8 cellular contexts compared by ENCODE assay signal in genomic region chr17:16568541-16569357, GRCh38. TPM values are rescaled to one million over a fixed set of nuclear protein-coding genes. Genes with fewer than 3 reads are reported as not detected.
DNase-seq lines count a peak whose midpoint lies in the region; ATAC-seq, FAIRE-seq and TF ChIP-seq lines count a peak whose summit lies in the region.

TSS of gene ZNF287 (minus strand) at chr17:16569204. CDS start at chr17:16567731, 1,473 bp downstream.

- BruUV-seq in MCF 10A (replicated peaks; lab: Mats Ljungman, UMichigan), result no TSS peak

- H3K4me1 Mint-ChIP-seq in MCF 10A (ENCODE audit: insufficient read depth, unreplicated experiment), result no peaks in the 10 kb centered on the region

- peak; percentile 98 for DNase-seq in GM12891 (ENCODE audit: insufficient read length, low spot score)
- peak; percentile 85 for DNase-seq in NCI-H146 treated with DMSO at 0.1 percent for 48 hours (lab: John Stamatoyannopoulos, UW; ENCODE audit: unreplicated experiment)
- peak; percentile 56 for DNase-seq in MCF 10A (ENCODE audit: unreplicated experiment)
- DNase-seq in skeletal muscle cell (ENCODE audit: low read depth), result peak; percentile 68
- DNase-seq in UCSD-AML1 (lab: John Stamatoyannopoulos, UW; ENCODE audit: unreplicated experiment), result no peak

- H3K27me3 Mint-ChIP-seq in MCF 10A (ENCODE audit: insufficient read depth, unreplicated experiment), result peaks cover 7% of the 10 kb centered on the region

- H3K27ac Mint-ChIP-seq in MCF 10A (ENCODE audit: low read depth, unreplicated experiment), result no peak within 1 kb of the TSS

- peak within 1 kb of the TSS; percentile 73 for H3K4me3 ChIP-seq in iPS-11a (ENCODE audit: low read depth, low read length)
- peak within 1 kb of the TSS; percentile 93 for H3K4me3 ChIP-seq in skeletal muscle cell (ENCODE audit: low read depth, low read length)

- FAIRE-seq in GM12891 (lab: Jason Lieb, UNC) (peak; percentile 95), TTC549 (lab: Jason Lieb, UNC) (peak; percentile 5)

- TF ChIP-seq POLR2A in GM12891 (IDR thresholded peaks at IDR 0.05; ENCODE audit: low read depth, low read length), result no peak

- POLR2A ChIA-PET in MCF 10A (lab: Yijun Ruan, JAX), result interaction anchor here (0.6 kb wide), 1 partner anchor 8 kb away, joined by 3 read pairs; no protein-coding TSS in a partner anchor

- H3K9me3 Mint-ChIP-seq in MCF 10A (ENCODE audit: unreplicated experiment), result peaks cover 12% of the 10 kb centered on the region

- no peaks in the 10 kb centered on the region for H3K36me3 Mint-ChIP-seq in MCF 10A (ENCODE audit: insufficient read depth, unreplicated experiment)

- CTCF ChIA-PET in MCF 10A (lab: Yijun Ruan, JAX), result no interaction called here

- intact Hi-C loops in MCF 10A (cut with micrococcal nuclease), result no loop called here

- peak; percentile 98 for ATAC-seq in HG02759 (IDR thresholded peaks at IDR 0.05; ENCODE audit: unreplicated experiment)

- TF ChIP-seq CTCF in MCF 10A (IDR thresholded peaks at IDR 0.05; ENCODE audit: unreplicated experiment), result no peak

- peak within 1 kb of the TSS; percentile 66 for H3K4me3 Mint-ChIP-seq in MCF 10A (ENCODE audit: unreplicated experiment)

TF ChIP-seq in GM12891, 5 proteins besides CTCF, POLR2A, EP300 and RAD21:
- TF ChIP-seq PAX5 (IDR thresholded peaks at IDR 0.05; ENCODE audit: insufficient read depth, low read length, severe bottlenecking) (no peak), POU2F2 (IDR thresholded peaks at IDR 0.05; ENCODE audit: low read depth, low read length) (no peak), SPI1 (IDR thresholded peaks at IDR 0.05; ENCODE audit: low read depth, low read length) (no peak), POLR2AphosphoS5 (IDR thresholded peaks at IDR 0.05; ENCODE audit: low read depth, low read length) (no peak), TAF1 (IDR thresholded peaks at IDR 0.05; ENCODE audit: low read depth, low read length) (no peak)
TF ChIP-seq in GM12891: peak in this region for 0.

RNA-seq across cellular contexts. Expression of gene ZNF287, which starts in this region (rescaled TPM):
- 5.0 TPM for polyA plus RNA-seq in GM12891 (2012; ENCODE audit: low read depth, missing spikeins)
- 2.2 and 2.4 TPM in 2 replicates for total RNA-seq in MCF 10A (2022)
